Comparison of ENCODE assay signal across 8 cellular contexts in genomic region chr22:27990879-27991278, GRCh38.
DNase-seq lines count a peak whose midpoint lies in the region; ATAC-seq and TF ChIP-seq lines count a peak whose summit lies in the region.

No MANE protein-coding gene starts in this region.

- H3K27me3 ChIP-seq in endodermal cell (ENCODE audit: control insufficient read depth, insufficient read depth, low read length, poor library complexity, severe bottlenecking), result no peaks in the 10 kb centered on the region

- ATAC-seq in GM19397 (IDR thresholded peaks at IDR 0.05; ENCODE audit: unreplicated experiment) (no peak), GM21723 (IDR thresholded peaks at IDR 0.05; ENCODE audit: unreplicated experiment) (no peak)

- H3K9me3 ChIP-seq in endodermal cell (ENCODE audit: control insufficient read depth, low read length), result no peaks in the 10 kb centered on the region

- DNase-seq in Daoy (ENCODE audit: low read depth) (peak; percentile 28), LNCaP clone FGC (ENCODE audit: low read depth) (no peak), endodermal cell (peak; percentile 95), mucosa of gallbladder (ENCODE audit: low spot score) (peak; percentile 19), GDM1 (lab: John Stamatoyannopoulos, UW) (no peak), immature natural killer cell (no peak)

- H3K36me3 Mint-ChIP-seq in endodermal cell (ENCODE audit: low read depth) (peaks cover 24% of the 10 kb centered on the region), immature natural killer cell (peaks cover 0 to 4% (median 4%) of the 10 kb centered on the region in 3 donors)

- H3K27me3 Mint-ChIP-seq in endodermal cell (ENCODE audit: insufficient read depth), result no peaks in the 10 kb centered on the region
- peaks cover 0 to 2% (median 0%) of the 10 kb centered on the region in 3 donors for H3K27me3 Mint-ChIP-seq in immature natural killer cell (ENCODE audit: low read depth in 3 of 3)

- TF ChIP-seq CTCF in LNCaP clone FGC (IDR thresholded peaks at IDR 0.05; ENCODE audit: control insufficient read depth, extremely low read depth, insufficient read depth) (peak; percentile 27; the same call in 1 of the 2 replicates), endodermal cell (conservative IDR thresholded peaks at IDR 0.05) (peak; percentile 86)

- no peak overlapping the region for H3K27ac ChIP-seq in endodermal cell (ENCODE audit: low read depth, low read length)

- H3K36me3 ChIP-seq in endodermal cell (ENCODE audit: control insufficient read depth, insufficient read depth, low read length), result no peaks in the 10 kb centered on the region

- no peak overlapping the region for H3K9ac ChIP-seq in endodermal cell (ENCODE audit: extremely low read depth, low read length, poor library complexity, severe bottlenecking)

- H3K4me1 Mint-ChIP-seq in endodermal cell, result peaks cover 3% of the 10 kb centered on the region
- H3K4me1 Mint-ChIP-seq in immature natural killer cell, result peaks cover 0 to 9% of the 10 kb centered on the region in 2 donors

- no peak overlapping the region for H3K4me3 Mint-ChIP-seq in endodermal cell
- H3K4me3 Mint-ChIP-seq in immature natural killer cell, result no peak overlapping the region

- no peaks in the 10 kb centered on the region for H3K9me3 Mint-ChIP-seq in endodermal cell
- H3K9me3 Mint-ChIP-seq in immature natural killer cell, result no peaks in the 10 kb centered on the region

- H3K4me1 ChIP-seq in endodermal cell (ENCODE audit: control insufficient read depth, insufficient read depth, low read length), result no peaks in the 10 kb centered on the region

- H3K27ac Mint-ChIP-seq in endodermal cell (peak overlapping the region; percentile 55), immature natural killer cell (no peak overlapping the region)

- WGBS in endodermal cell (ENCODE audit: insufficient coverage in 1 of 2, insufficient read length in 1 of 2), 2 experiments, result 44 to 53% methylated on average over 10 to 12 of the region's 12 CpGs

- H3K4me3 ChIP-seq in LNCaP clone FGC (ENCODE audit: low read depth, low read length) (no peak overlapping the region), endodermal cell (ENCODE audit: low read length) (no peak overlapping the region)

Comparison
In these comparisons a context has a peak if more than half of its experiments do, and no peak if none do; other contexts are left out.
1. DNase-seq: peak in Daoy (single experiment), endodermal cell (single experiment) and mucosa of gallbladder (single experiment); none in LNCaP clone FGC (single experiment), GDM1 (single experiment) and immature natural killer cell (0 of 3).